ENCODE assay signal across 1 cellular context in the genomic region with DNA sequence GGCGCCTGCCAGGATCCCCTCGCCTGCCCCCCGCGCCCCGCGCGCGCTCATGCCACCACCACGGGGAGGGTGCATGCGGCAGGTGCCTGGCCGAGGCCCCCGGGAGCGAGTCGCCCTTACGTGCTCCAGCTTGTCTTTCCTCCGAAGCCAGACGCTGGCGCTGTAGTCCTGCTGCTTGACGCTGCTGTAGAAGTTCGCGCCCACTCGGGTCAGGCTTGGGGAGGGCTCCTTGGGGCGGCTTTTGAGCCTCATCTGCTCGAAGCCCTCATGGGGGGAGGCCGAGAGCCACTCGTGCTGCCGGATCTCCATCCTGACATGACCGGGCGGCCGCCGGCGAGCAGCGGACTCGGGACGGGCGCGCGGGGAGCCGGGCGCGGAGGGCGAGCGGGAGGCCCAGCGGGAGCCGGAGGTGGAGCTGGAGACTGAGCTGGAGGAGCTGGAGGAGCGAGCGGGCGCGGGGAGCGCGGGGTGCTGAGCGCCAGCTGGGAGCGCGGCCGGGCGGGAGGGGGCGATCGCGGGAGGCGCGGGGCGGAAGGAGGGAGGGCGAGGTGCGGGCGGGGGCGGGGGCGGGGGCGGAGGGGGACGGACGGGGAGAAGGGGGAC.
A peak's percentile ranks its signal among the peaks of the same experiment; 100 is the strongest.
TF ChIP-seq lines count a peak whose summit lies in the region.

No MANE protein-coding gene starts in this region.

TF ChIP-seq in H1, 55 proteins besides CTCF, POLR2A, EP300 and RAD21:
- peak; percentile 94 for TF ChIP-seq RBBP5 (IDR thresholded peaks at IDR 0.05; ENCODE audit: borderline replicate concordance, low read depth, low read length)
- peak; percentile 91 for TF ChIP-seq KDM4A (IDR thresholded peaks at IDR 0.05; ENCODE audit: low read depth, low read length, severe bottlenecking)
- no peak for TF ChIP-seq TEAD4 (IDR thresholded peaks at IDR 0.05; ENCODE audit: low read depth, low read length)
- TF ChIP-seq NANOG (IDR thresholded peaks at IDR 0.05; ENCODE audit: insufficient read depth, low read depth, low read length, poor library complexity, severe bottlenecking) = no peak
- TF ChIP-seq EGR1 (IDR thresholded peaks at IDR 0.05; ENCODE audit: borderline replicate concordance, low read depth, low read length) = peak; percentile 41; the same call in 1 of the 2 replicates
- 0 out of 2 replicates have a peak, but pooled peaks have one; percentile 9 for TF ChIP-seq PHF8 (conservative IDR thresholded peaks at IDR 0.05; ENCODE audit: low read depth, low read length)
- 0 out of 4 replicates have a peak, but pooled peaks of 1 of the 2 experiments have one; percentile 69 for TF ChIP-seq HDAC2 (IDR thresholded peaks at IDR 0.05; ENCODE audit: borderline replicate concordance in 1 of 2, low read depth in 2 of 2, low read length in 2 of 2)
- peak; percentile 4; the same call in 1 of the 2 replicates for TF ChIP-seq TBP (IDR thresholded peaks at IDR 0.05; ENCODE audit: low read depth, low read length)
- TF ChIP-seq, protein P1, sequence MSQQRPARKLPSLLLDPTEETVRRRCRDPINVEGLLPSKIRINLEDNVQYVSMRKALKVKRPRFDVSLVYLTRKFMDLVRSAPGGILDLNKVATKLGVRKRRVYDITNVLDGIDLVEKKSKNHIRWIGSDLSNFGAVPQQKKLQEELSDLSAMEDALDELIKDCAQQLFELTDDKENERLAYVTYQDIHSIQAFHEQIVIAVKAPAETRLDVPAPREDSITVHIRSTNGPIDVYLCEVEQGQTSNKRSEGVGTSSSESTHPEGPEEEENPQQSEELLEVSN (IDR thresholded peaks at IDR 0.05) = peak; percentile 34
- no peak for TF ChIP-seq ZNF274 (IDR thresholded peaks at IDR 0.05; ENCODE audit: borderline replicate concordance, extremely low read depth, low read length)
- 0 out of 2 replicates have a peak, but pooled peaks have one; percentile 33 for TF ChIP-seq BACH1 (IDR thresholded peaks at IDR 0.05; ENCODE audit: low read length)
- TF ChIP-seq, protein P2, sequence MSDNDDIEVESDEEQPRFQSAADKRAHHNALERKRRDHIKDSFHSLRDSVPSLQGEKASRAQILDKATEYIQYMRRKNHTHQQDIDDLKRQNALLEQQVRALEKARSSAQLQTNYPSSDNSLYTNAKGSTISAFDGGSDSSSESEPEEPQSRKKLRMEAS (IDR thresholded peaks at IDR 0.05) = 0 out of 2 replicates have a peak, but pooled peaks have one; percentile 34
- TF ChIP-seq RNF2 (IDR thresholded peaks at IDR 0.05; ENCODE audit: borderline replicate concordance, low read depth, low read length, missing control alignments, poor library complexity, severe bottlenecking) = peak; percentile 64
